Comparison of ENCODE assay signal across 1 cellular context in genomic region chr12:124863409-124864325, GRCh38.
TF ChIP-seq lines count a peak whose summit lies in the region.

Gene SCARB1 (minus strand): TSS chr12:124863864. CDS start chr12:124863720, 144 bp downstream.

TF ChIP-seq in K562, 482 proteins besides CTCF, POLR2A, EP300 and RAD21 (continued from another document):
- 0 out of 2 replicates have a peak, but pooled peaks have one; percentile 30 for TF ChIP-seq STAT6 (CRISPR knock-in tag; IDR thresholded peaks at IDR 0.05)
- TF ChIP-seq ELF1 (tag; IDR thresholded peaks at IDR 0.05): no peak
- TF ChIP-seq HMGN3 (IDR thresholded peaks at IDR 0.05; ENCODE audit: borderline replicate concordance, extremely low read depth, insufficient read length, low read depth, low read length): peak; percentile 45
- no peak for TF ChIP-seq KAT2B (IDR thresholded peaks at IDR 0.05; ENCODE audit: low read depth, low read length)
- peak; percentile 37; the same call in 1 of the 2 replicates for TF ChIP-seq STAG1 (CRISPR knock-in tag; IDR thresholded peaks at IDR 0.05; ENCODE audit: borderline replicate concordance)
- no peak for TF ChIP-seq CBX2 (IDR thresholded peaks at IDR 0.05; ENCODE audit: insufficient read depth, low read length, poor library complexity, severe bottlenecking)
- TF ChIP-seq NFE2 (IDR thresholded peaks at IDR 0.05; ENCODE audit: low read depth): no peak
- TF ChIP-seq ZBTB43 (CRISPR knock-in tag; IDR thresholded peaks at IDR 0.05): no peak
- TF ChIP-seq PHF8 (IDR thresholded peaks at IDR 0.05; ENCODE audit: borderline replicate concordance, low read length): peak; percentile 62; the same call in 1 of the 2 replicates
- TF ChIP-seq SIN3B (IDR thresholded peaks at IDR 0.05; ENCODE audit: low read depth): 0 out of 2 replicates have a peak, but pooled peaks have one; percentile 16
